Comparison of ENCODE assay signal across 9 cellular contexts in the genomic region with DNA sequence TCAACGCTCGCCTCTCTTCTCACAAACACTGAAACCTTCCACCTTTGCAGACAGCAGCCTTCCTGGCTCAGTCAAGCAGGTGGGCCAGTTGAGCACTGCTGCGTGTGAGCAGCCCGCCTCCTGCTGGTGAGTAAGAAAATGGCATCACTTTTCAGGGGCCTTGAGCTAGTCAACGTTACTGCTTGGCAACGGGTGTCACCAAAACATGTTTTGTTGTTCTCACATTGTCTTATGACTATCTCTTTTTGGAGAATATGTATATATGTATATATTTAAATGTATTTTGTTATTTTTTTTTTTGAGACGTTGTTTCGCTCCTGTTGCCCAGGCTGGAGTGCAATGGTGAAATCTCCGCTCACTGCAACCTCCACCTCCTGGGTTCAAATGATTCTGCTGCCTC.
DNase-seq lines count a peak whose midpoint lies in the region; ATAC-seq and TF ChIP-seq lines count a peak whose summit lies in the region.
"Had no signal": no experiment of that assay in that cellular context is flagged by ENCODE, and none has a peak within 500 bp of the region (broad histone marks: within the 10 kb centered on the region; RNA-seq: fewer than 3 reads in every experiment).

No MANE protein-coding gene starts in this region.

- peak; percentile 89 for TF ChIP-seq CTCF in CD8-positive, alpha-beta T cell (IDR thresholded peaks at IDR 0.05)
- TF ChIP-seq CTCF in activated CD8-positive, alpha-beta T cell treated with anti-CD3 and anti-CD28 coated beads for 36 hours (IDR thresholded peaks at IDR 0.05): peak; percentile 82

- no peak overlapping the region for H3K4me3 ChIP-seq in CD8-positive, alpha-beta T cell (ENCODE audit: low read depth, low read length)
- no peak overlapping the region for H3K4me3 ChIP-seq in effector memory CD4-positive, alpha-beta T cell (ENCODE audit: insufficient read depth, low read depth, low read length, poor library complexity, severe bottlenecking)

- peak; percentile 93 for ATAC-seq in CD8-positive, alpha-beta T cell
- peak; percentile 95 for ATAC-seq in HG03354 (IDR thresholded peaks at IDR 0.05; ENCODE audit: poor library complexity, severe bottlenecking, unreplicated experiment)
- peak; percentile 87 for ATAC-seq in activated CD8-positive, alpha-beta T cell treated with anti-CD3 and anti-CD28 coated beads for 36 hours

- no peak overlapping the region for H3K27ac ChIP-seq in CD8-positive, alpha-beta T cell (ENCODE audit: low read depth, low read length)
- H3K27ac ChIP-seq in effector memory CD4-positive, alpha-beta T cell (ENCODE audit: insufficient read depth, low read length, poor library complexity, severe bottlenecking): no peak overlapping the region

- no peaks in the 10 kb centered on the region for H3K36me3 Mint-ChIP-seq in CD8-positive, alpha-beta T cell
- H3K36me3 Mint-ChIP-seq in activated CD8-positive, alpha-beta T cell treated with anti-CD3 and anti-CD28 coated beads for 36 hours (ENCODE audit: low read depth): no peaks in the 10 kb centered on the region
- H3K36me3 Mint-ChIP-seq: activated naive CD4-positive, alpha-beta T cell treated with anti-CD3 and anti-CD28 coated beads, Interleukin-2, amount 50 U/mL, for 24 hours had no signal

- POLR2A ChIA-PET in CD8-positive, alpha-beta T cell (lab: Charles Lee): interaction anchor here (0.6 to 0.7 kb wide), 2 partner anchors 212 to 440 kb away, joined by 3 to 4 read pairs; no protein-coding TSS in a partner anchor
- POLR2A ChIA-PET in activated CD8-positive, alpha-beta T cell treated with anti-CD3 and anti-CD28 coated beads for 36 hours (lab: Charles Lee): no interaction called here

- CTCF ChIA-PET in CD8-positive, alpha-beta T cell (lab: Charles Lee): interaction anchor here (0.6 to 12.0 kb wide), 31 partner anchors 10 to 851 kb away, joined by 3 to 288 read pairs (median 4); no protein-coding TSS in a partner anchor
- CTCF ChIA-PET in activated CD8-positive, alpha-beta T cell treated with anti-CD3 and anti-CD28 coated beads for 36 hours (lab: Charles Lee): interaction anchor here (0.6 to 6.9 kb wide), 78 partner anchors 10 to 649 kb away, joined by 3 to 259 read pairs (median 4); no protein-coding TSS in a partner anchor

- peaks cover 2% of the 10 kb centered on the region for H3K4me1 Mint-ChIP-seq in CD8-positive, alpha-beta T cell (ENCODE audit: low read depth)
- no peaks in the 10 kb centered on the region for H3K4me1 Mint-ChIP-seq in activated CD8-positive, alpha-beta T cell treated with anti-CD3 and anti-CD28 coated beads for 36 hours (ENCODE audit: low read depth)
- H3K4me1 Mint-ChIP-seq: activated naive CD4-positive, alpha-beta T cell treated with anti-CD3 and anti-CD28 coated beads, Interleukin-2, amount 50 U/mL, for 24 hours had no signal

- H3K36me3 ChIP-seq in CD8-positive, alpha-beta T cell (ENCODE audit: insufficient read depth, low read length): no peaks in the 10 kb centered on the region
- no peaks in the 10 kb centered on the region for H3K36me3 ChIP-seq in effector memory CD4-positive, alpha-beta T cell (ENCODE audit: control insufficient read depth, insufficient read depth, low read length)

- H3K27ac Mint-ChIP-seq in CD8-positive, alpha-beta T cell: no peak overlapping the region
- H3K27ac Mint-ChIP-seq in activated CD8-positive, alpha-beta T cell treated with anti-CD3 and anti-CD28 coated beads for 36 hours: no peak overlapping the region
- H3K27ac Mint-ChIP-seq: activated naive CD4-positive, alpha-beta T cell treated with anti-CD3 and anti-CD28 coated beads, Interleukin-2, amount 50 U/mL, for 24 hours had no signal

- H3K27me3 Mint-ChIP-seq in CD8-positive, alpha-beta T cell (ENCODE audit: low read depth): no peaks in the 10 kb centered on the region
- H3K27me3 Mint-ChIP-seq in activated CD8-positive, alpha-beta T cell treated with anti-CD3 and anti-CD28 coated beads for 36 hours: no peaks in the 10 kb centered on the region
- H3K27me3 Mint-ChIP-seq: activated naive CD4-positive, alpha-beta T cell treated with anti-CD3 and anti-CD28 coated beads, Interleukin-2, amount 50 U/mL, for 24 hours had no signal

- H3K4me1 ChIP-seq in CD8-positive, alpha-beta T cell (ENCODE audit: insufficient read depth, low read length): no peaks in the 10 kb centered on the region
- no peaks in the 10 kb centered on the region for H3K4me1 ChIP-seq in effector memory CD4-positive, alpha-beta T cell (ENCODE audit: control insufficient read depth, insufficient read depth, low read length, poor library complexity, severe bottlenecking)

- no peaks in the 10 kb centered on the region for H3K9me3 ChIP-seq in CD8-positive, alpha-beta T cell (ENCODE audit: low read length)
- H3K9me3 ChIP-seq in effector memory CD4-positive, alpha-beta T cell (ENCODE audit: control insufficient read depth, low read length): no peaks in the 10 kb centered on the region

- DNase-seq in CD8-positive, alpha-beta T cell: peak; percentile 35 to 77 (median 65)
- peak; percentile 62 for DNase-seq in GM19238 (ENCODE audit: insufficient read length, low spot score)
- peak; percentile 48 for DNase-seq in NCI-H526 treated with DMSO at 0.1 percent for 48 hours (lab: John Stamatoyannopoulos, UW)
- peak; percentile 71 for DNase-seq in activated CD8-positive, alpha-beta T cell treated with anti-CD3 and anti-CD28 coated beads for 36 hours
- DNase-seq in effector memory CD4-positive, alpha-beta T cell: peak; percentile 39 to 57 (median 41)
- DNase-seq in mucosa of gallbladder (ENCODE audit: low spot score): peak; percentile 54
- DNase-seq in stimulated activated CD8-positive, alpha-beta memory T cell treated with anti-CD3 and anti-CD28 coated beads, Interleukin-7, amount 100 ng/mL, for 48 hours (ENCODE audit: extremely low read depth in 1 of 2, low read depth in 1 of 2): peak; percentile 20 to 32

- intact Hi-C loops in CD8-positive, alpha-beta T cell (cut with DNase I, micrococcal nuclease): loop anchor here (1.0 to 10.0 kb wide), 7 partner anchors 218 to 1509 kb away; partner anchors contain the start of gene MAP3K4 (in 1 of the 2)
- intact Hi-C loops in activated CD8-positive, alpha-beta T cell treated with anti-CD3 and anti-CD28 coated beads for 36 hours (cut with micrococcal nuclease): loop anchor here (1.0 to 5.0 kb wide), 4 partner anchors 229 to 639 kb away; no protein-coding TSS in a partner anchor

- H3K4me3 Mint-ChIP-seq in CD8-positive, alpha-beta T cell: no peak overlapping the region
- H3K4me3 Mint-ChIP-seq in activated CD8-positive, alpha-beta T cell treated with anti-CD3 and anti-CD28 coated beads for 36 hours: no peak overlapping the region
- H3K4me3 Mint-ChIP-seq: activated naive CD4-positive, alpha-beta T cell treated with anti-CD3 and anti-CD28 coated beads, Interleukin-2, amount 50 U/mL, for 24 hours had no signal

- no peaks in the 10 kb centered on the region for H3K9me3 Mint-ChIP-seq in CD8-positive, alpha-beta T cell
- H3K9me3 Mint-ChIP-seq in activated CD8-positive, alpha-beta T cell treated with anti-CD3 and anti-CD28 coated beads for 36 hours: no peaks in the 10 kb centered on the region
- H3K9me3 Mint-ChIP-seq: activated naive CD4-positive, alpha-beta T cell treated with anti-CD3 and anti-CD28 coated beads, Interleukin-2, amount 50 U/mL, for 24 hours had no signal

- H3K27me3 ChIP-seq in CD8-positive, alpha-beta T cell (ENCODE audit: insufficient read depth, low read length): no peaks in the 10 kb centered on the region
- no peaks in the 10 kb centered on the region for H3K27me3 ChIP-seq in effector memory CD4-positive, alpha-beta T cell (replicated peaks; ENCODE audit: control insufficient read depth, insufficient read depth, low read length, poor library complexity, severe bottlenecking)
